Comparison of ENCODE assay signal across 24 cellular contexts in genomic region chr16:80791411-80791810, GRCh38.
"Had no signal": no experiment of that assay in that cellular context is flagged by ENCODE, and none has a peak within 500 bp of the region (broad histone marks: within the 10 kb centered on the region; RNA-seq: fewer than 3 reads in every experiment).

No MANE protein-coding gene starts in this region.

- FAIRE-seq: HTR-8/SVneo, K562, RCC 7860 had no signal

- H3K4me3 Mint-ChIP-seq: IgD-negative memory B cell had no signal

- H3K27ac ChIP-seq: HL-60, KMS-11, SJSA1, SK-N-MC had no signal

- H3K4me1 ChIP-seq: SJSA1 had no signal

- H3K27ac Mint-ChIP-seq: IgD-negative memory B cell had no signal

- H3K36me3 ChIP-seq: SJSA1 had no signal

- ATAC-seq: K562 had no signal

- DNase-seq: Kasumi-1, MV-4-11, NCI-H1048, NCI-H1105, NCI-H1417, NCI-H1436 treated with DMSO at 0.1 percent for 48 hours, NCI-H1694, NCI-H187 treated with DMSO at 0.1 percent for 48 hours, NCI-H2029 treated with DMSO at 0.1 percent for 48 hours, NCI-H2171 treated with DMSO at 0.1 percent for 48 hours, NCI-H524, NCI-H526 treated with DMSO at 0.1 percent for 48 hours, NCI-H774, Right ventricle myocardium superior, RPMI8226, SIG-M5 had no signal

- H3K9me3 ChIP-seq: SJSA1 had no signal

- H3K36me3 Mint-ChIP-seq: IgD-negative memory B cell had no signal

- H3K4me3 ChIP-seq: K562, SJSA1, SK-N-MC had no signal

- H3K27me3 Mint-ChIP-seq: IgD-negative memory B cell had no signal
